14 cellular contexts compared by ENCODE assay signal in genomic region chr1:231605389-231606100, GRCh38.
"Had no signal": no experiment of that assay in that cellular context is flagged by ENCODE, and none has a peak within 500 bp of the region (broad histone marks: within the 10 kb centered on the region; RNA-seq: fewer than 3 reads in every experiment).

No MANE protein-coding gene starts in this region.

- H3K27ac ChIP-seq: adrenal gland, body of pancreas, epithelial cell of prostate, hepatocyte, neutrophil, VCaP had no signal

- H3K9me3 Mint-ChIP-seq: activated CD4-positive, alpha-beta memory T cell treated with anti-CD3 and anti-CD28 coated beads for 36 hours; activated naive CD4-positive, alpha-beta T cell treated with anti-CD3 and anti-CD28 coated beads for 36 hours; activated T-helper 1 cell treated with anti-CD3 and anti-CD28 coated beads, Interleukin-12 subunit alpha, Interleukin-12 subunit beta, Interleukin-2, Interleukin-4 antibody, amounts not matched to agents 30 ng/mL and 10 ng/mL and 1 ng/mL, durations not matched to agents 14 hours and 24 hours and 36 hours had no signal

- H3K4me1 ChIP-seq: body of pancreas had no signal

- DNase-seq: activated CD4-positive, alpha-beta memory T cell treated with anti-CD3 and anti-CD28 coated beads for 36 hours; activated naive CD4-positive, alpha-beta T cell treated with anti-CD3 and anti-CD28 coated beads for 36 hours; adrenal gland; body of pancreas; effector memory CD4-positive, alpha-beta T cell; mesendoderm; right cardiac atrium had no signal

- H3K27me3 Mint-ChIP-seq: activated CD4-positive, alpha-beta memory T cell treated with anti-CD3 and anti-CD28 coated beads for 36 hours had no signal

- ATAC-seq: body of pancreas, right cardiac atrium had no signal

- H3K36me3 ChIP-seq: adrenal gland, neutrophil had no signal

- H3K9me3 ChIP-seq: adrenal gland, body of pancreas, neutrophil had no signal

- H3K27ac Mint-ChIP-seq: activated CD4-positive, alpha-beta memory T cell treated with anti-CD3 and anti-CD28 coated beads for 36 hours; activated naive CD4-positive, alpha-beta T cell treated with anti-CD3 and anti-CD28 coated beads for 36 hours; activated T-helper 1 cell treated with anti-CD3 and anti-CD28 coated beads, Interleukin-12 subunit alpha, Interleukin-12 subunit beta, Interleukin-2, Interleukin-4 antibody, amounts not matched to agents 30 ng/mL and 10 ng/mL and 1 ng/mL, durations not matched to agents 14 hours and 24 hours and 36 hours; T-helper 2 cell treated with Interferon-gamma antibody and Interleukin-4, amounts not matched to agents 5 μg/mL and 100 μg/mL, for 36 hours had no signal

- H3K27me3 ChIP-seq: adrenal gland, body of pancreas, neutrophil had no signal

- H3K4me3 ChIP-seq: adrenal gland, body of pancreas, hepatocyte, smooth muscle cell had no signal

- H3K36me3 Mint-ChIP-seq: activated CD4-positive, alpha-beta memory T cell treated with anti-CD3 and anti-CD28 coated beads for 36 hours had no signal

- H3K4me3 Mint-ChIP-seq: activated CD4-positive, alpha-beta memory T cell treated with anti-CD3 and anti-CD28 coated beads for 36 hours; activated naive CD4-positive, alpha-beta T cell treated with anti-CD3 and anti-CD28 coated beads for 36 hours; activated T-helper 1 cell treated with anti-CD3 and anti-CD28 coated beads, Interleukin-12 subunit alpha, Interleukin-12 subunit beta, Interleukin-2, Interleukin-4 antibody, amounts not matched to agents 30 ng/mL and 10 ng/mL and 1 ng/mL, durations not matched to agents 14 hours and 24 hours and 36 hours; T-helper 2 cell treated with Interferon-gamma antibody and Interleukin-4, amounts not matched to agents 5 μg/mL and 100 μg/mL, for 36 hours had no signal
